Comparison of ENCODE assay signal across 20 cellular contexts in genomic region chr2:224405841-224406370, GRCh38. TPM values are rescaled to one million over a fixed set of nuclear protein-coding genes. Genes with fewer than 3 reads are reported as not detected.
DNase-seq lines count a peak whose midpoint lies in the region; ATAC-seq, FAIRE-seq and TF ChIP-seq lines count a peak whose summit lies in the region.
"Had no signal": no experiment of that assay in that cellular context is flagged by ENCODE, and none has a peak within 500 bp of the region (broad histone marks: within the 10 kb centered on the region; RNA-seq: fewer than 3 reads in every experiment).

No MANE protein-coding gene starts in this region.

- ATAC-seq in GM12878 (no peak), HG03439 (IDR thresholded peaks at IDR 0.05; ENCODE audit: unreplicated experiment) (no peak)
- ATAC-seq: activated CD8-positive, alpha-beta memory T cell treated with anti-CD3 and anti-CD28 coated beads, Interleukin-2, amount 10 ng/mL, durations not matched to agents 7 days and 5 days; left colon had no signal

- SMC1A ChIA-PET in GM12878 (lab: Charles Lee; ENCODE audit: uncharacterized antibody, unreplicated experiment) = no interaction called here

- DNase-seq in GM12865 (ENCODE audit: low read depth) (peak; percentile 12), MV-4-11 (lab: John Stamatoyannopoulos, UW) (peak; percentile 65), GM12878 (ENCODE audit: low read depth, low spot score) (no peak), COR-L47 (lab: John Stamatoyannopoulos, UW) (no peak), H7 (no peak)
- DNase-seq: activated CD4-positive, alpha-beta T cell treated with anti-CD3 and anti-CD28 coated beads, Interleukin-2, amount 10 ng/mL, durations not matched to agents 24 days and 14 days; activated CD8-positive, alpha-beta memory T cell treated with anti-CD3 and anti-CD28 coated beads, Interleukin-2, amount 10 ng/mL, durations not matched to agents 7 days and 5 days; activated naive CD8-positive, alpha-beta T cell treated with anti-CD3 and anti-CD28 coated beads for 36 hours; DMS79 treated with DMSO at 0.1 percent for 48 hours; effector memory CD4-positive, alpha-beta T cell; left colon; NCI-H1105; NCI-H526; SHP77; sigmoid colon; T-helper 1 cell had no signal

- no peak overlapping the region for H3K27ac ChIP-seq in GM12878 (ENCODE audit: control insufficient read depth, insufficient read depth)
- H3K27ac ChIP-seq in neutrophil = peak overlapping the region; percentile 58
- H3K27ac ChIP-seq: thoracic aorta had no signal

- peaks cover 0 to 7% of the 10 kb centered on the region in 2 experiments; a peak in 2 of 4 replicates for H3K27me3 ChIP-seq in GM12878 (replicated peaks in 1 of 2; ENCODE audit: control insufficient read depth in 2 of 2, insufficient read depth in 2 of 2, low read length in 1 of 2)
- no peaks in the 10 kb centered on the region for H3K27me3 ChIP-seq in neutrophil
- no peaks in the 10 kb centered on the region for H3K27me3 ChIP-seq in H7 (ENCODE audit: control insufficient read depth, insufficient read depth, low read length)
- H3K27me3 ChIP-seq: sigmoid colon had no signal

- CTCF ChIA-PET in GM12878 (lab: Yijun Ruan, JAX) = no interaction called here

- no peak for TF ChIP-seq POLR2A in GM12878 (IDR thresholded peaks at IDR 0.05; ENCODE audit: low read depth, low read length)

- H3K4me1 ChIP-seq in GM12878 (ENCODE audit: control insufficient read depth, insufficient read depth, low read length) = peaks cover 3% of the 10 kb centered on the region; the same call in 1 of the 2 replicates
- H3K4me1 ChIP-seq in neutrophil (ENCODE audit: control insufficient read depth in 1 of 2, insufficient read depth in 1 of 2, low read depth in 1 of 2, low read length in 1 of 2) = peaks cover 12 to 31% of the 10 kb centered on the region in 2 experiments

- intact Hi-C loops in GM12878 (cut with micrococcal nuclease; ENCODE audit: unreplicated experiment) = no loop called here

- POLR2A ChIA-PET in GM12878 (lab: Charles Lee) = no interaction called here

- no peaks in the 10 kb centered on the region for H4K20me1 ChIP-seq in GM12878 (ENCODE audit: control insufficient read depth, insufficient read depth)

- H3K9ac ChIP-seq in GM12878 (ENCODE audit: control insufficient read depth, insufficient read depth, low read length) = no peak overlapping the region

- no peak overlapping the region for H2AFZ ChIP-seq in GM12878 (ENCODE audit: control insufficient read depth, low read depth, low read length)

- no peak for FAIRE-seq in GM12878 (lab: Jason Lieb, UNC)

- in situ Hi-C loops in GM12878 (cut with MboI) = no loop called here

- RAD21 ChIA-PET in GM12878 (lab: Charles Lee; ENCODE audit: unreplicated experiment) = no interaction called here

- 13% methylated on average over 4 of the region's 4 CpGs for WGBS in GM12878 (ENCODE audit: insufficient coverage, insufficient replicate concordance, low lambda C conversion rate, missing lambda C conversion rate)

- no peak for TF ChIP-seq RAD21 in GM12878 (IDR thresholded peaks at IDR 0.05; ENCODE audit: insufficient read depth, low read depth, low read length)

- 0 out of 2 replicates have a peak overlapping the region, but pooled peaks have one; percentile 7 for H3K4me2 ChIP-seq in GM12878 (ENCODE audit: control insufficient read depth, insufficient read depth)

- no peaks in the 10 kb centered on the region for H3K79me2 ChIP-seq in GM12878 (ENCODE audit: control insufficient read depth, insufficient read depth, low read length)

- H3K9me3 ChIP-seq in GM12878 (replicated peaks; ENCODE audit: control insufficient read depth, insufficient read depth, low read length) = peaks cover 2% of the 10 kb centered on the region; the same call in 2 of the 3 replicates
- no peaks in the 10 kb centered on the region for H3K9me3 ChIP-seq in neutrophil
- H3K9me3 ChIP-seq: sigmoid colon, thoracic aorta had no signal

- TF ChIP-seq EP300 in GM12878 (IDR thresholded peaks at IDR 0.05; ENCODE audit: borderline replicate concordance in 1 of 2, control insufficient read depth in 1 of 2, low read depth in 2 of 2, low read length in 2 of 2) = no peak

- TF ChIP-seq CTCF in GM12865 (IDR thresholded peaks at IDR 0.05; ENCODE audit: insufficient read depth, low read depth, low read length, missing control alignments) (no peak), GM12878 (IDR thresholded peaks at IDR 0.05 in 2 of 3, conservative IDR thresholded peaks at IDR 0.05 in 1 of 3; ENCODE audit: control insufficient read depth in 2 of 3, extremely low read depth in 1 of 3, insufficient read depth in 1 of 3, low read depth in 3 of 3, low read length in 3 of 3) (no peak), neutrophil (IDR thresholded peaks at IDR 0.05) (no peak)

- BruUV-seq in GM12878 (replicated peaks; lab: Mats Ljungman, UMichigan) = no TSS peak

- H3K36me3 ChIP-seq in GM12878 (ENCODE audit: control insufficient read depth in 2 of 2, insufficient read depth in 2 of 2, low read length in 1 of 2) (no peaks in the 10 kb centered on the region), neutrophil (no peaks in the 10 kb centered on the region), H7 (replicated peaks; ENCODE audit: control insufficient read depth, insufficient read depth, low read length) (no peaks in the 10 kb centered on the region)
- H3K36me3 ChIP-seq: sigmoid colon, thoracic aorta had no signal

- H3K4me3 ChIP-seq in GM12865 (ENCODE audit: low read depth, low read length) (no peak overlapping the region), GM12878 (no peak overlapping the region), neutrophil (ENCODE audit: low read depth in 1 of 2, low read length in 1 of 2) (no peak overlapping the region), H7 (ENCODE audit: insufficient read depth, low read depth, low read length) (no peak overlapping the region)
- H3K4me3 ChIP-seq: sigmoid colon, thoracic aorta had no signal

TF ChIP-seq in GM12878, 131 proteins besides CTCF, POLR2A, EP300 and RAD21:
- no peak for TF ChIP-seq HCFC1 (IDR thresholded peaks at IDR 0.05; ENCODE audit: low read length)
- TF ChIP-seq HSF1 (IDR thresholded peaks at IDR 0.05; ENCODE audit: low read depth, low read length) = no peak
- no peak for TF ChIP-seq CHD4 (IDR thresholded peaks at IDR 0.05)
- no peak for TF ChIP-seq KDM1A (IDR thresholded peaks at IDR 0.05; ENCODE audit: borderline replicate concordance)
- TF ChIP-seq ZNF274 (IDR thresholded peaks at IDR 0.05; ENCODE audit: insufficient read depth, insufficient read length) = no peak
- TF ChIP-seq BACH1 (IDR thresholded peaks at IDR 0.05; ENCODE audit: borderline replicate concordance) = no peak
- TF ChIP-seq ZNF622 (IDR thresholded peaks at IDR 0.05) = no peak
- TF ChIP-seq SMARCA5 (IDR thresholded peaks at IDR 0.05) = no peak
- no peak for TF ChIP-seq CBX5 (IDR thresholded peaks at IDR 0.05; ENCODE audit: low read depth)
- TF ChIP-seq MEF2A (IDR thresholded peaks at IDR 0.05; ENCODE audit: insufficient read depth, low read depth, low read length) = no peak
- TF ChIP-seq TCF3 (IDR thresholded peaks at IDR 0.05; ENCODE audit: borderline replicate concordance, insufficient read depth, low read depth, low read length) = no peak
- no peak for TF ChIP-seq MEF2B (IDR thresholded peaks at IDR 0.05; ENCODE audit: partially characterized antibody, poor library complexity, severe bottlenecking)
- no peak for TF ChIP-seq POU2F2 (IDR thresholded peaks at IDR 0.05; ENCODE audit: borderline replicate concordance, low read depth, low read length)
- no peak for TF ChIP-seq TBL1XR1 (IDR thresholded peaks at IDR 0.05; ENCODE audit: low read depth, low read length)

RNA-seq across cellular contexts. Expression of gene FAM124B, which starts 4.0 kb away (rescaled TPM):
- not detected in 2 replicates for total RNA-seq in GM12878 (2013; cell fraction: nucleolus; rRNA removed)
- not detected in 2 replicates for total RNA-seq in GM12878 (2014; rRNA removed)
- total RNA-seq in GM12878 (2014; rRNA removed; fragmentation: Illumina TruSeq; extraction: Trizol) = not detected in 2 replicates
- total RNA-seq in GM12878 (2021) = not detected in 2 replicates
- polyA plus RNA-seq in GM12878 (2011; ENCODE audit: low read depth) = not detected
- not detected in 2 replicates for polyA plus RNA-seq in GM12878 (2011; rRNA removed)
- polyA plus RNA-seq in GM12878 (2011; cell fraction: cytosol; rRNA removed) = not detected in 2 replicates
- polyA plus RNA-seq in GM12878 (2011; cell fraction: nucleus; rRNA removed) = not detected in 2 replicates
- polyA plus RNA-seq in GM12878 (2012) = not detected in 2 replicates
- not detected in 2 replicates for polyA plus RNA-seq in GM12878 (2014; fragmentation: Illumina TruSeq; extraction: Trizol)
- not detected for polyA plus RNA-seq in GM12878 (2014; fragmentation: Nextera tagmentation; extraction: Ambion mirVana)
- not detected in 2 replicates for polyA plus RNA-seq in GM12878 (2014; rRNA removed)
- not detected for polyA plus RNA-seq in GM12878 (2016; fragmentation: Nextera tagmentation; extraction: Ambion mirVana)
- polyA minus RNA-seq in GM12878 (2011; rRNA and poly(A)+ RNA removed) = not detected in 2 replicates
- polyA minus RNA-seq in GM12878 (2011; cell fraction: cytosol; rRNA and poly(A)+ RNA removed) = not detected in 2 replicates
- polyA minus RNA-seq in GM12878 (2011; cell fraction: nucleus; rRNA and poly(A)+ RNA removed) = not detected in 2 replicates
- total RNA-seq in H7 (2014; rRNA removed; shearing (Covaris generic)) = 0.22 and 0.31 TPM in 2 replicates
- total RNA-seq: mesothelial cell of epicardium had no signal

Comparison
In these comparisons a context has a peak if more than half of its experiments do, and no peak if none do; other contexts are left out.
1. DNase-seq: peak in GM12865 (single experiment) and MV-4-11 (single experiment); none in GM12878 (single experiment), COR-L47 (single experiment) and H7 (single experiment).